In the genomic region with DNA sequence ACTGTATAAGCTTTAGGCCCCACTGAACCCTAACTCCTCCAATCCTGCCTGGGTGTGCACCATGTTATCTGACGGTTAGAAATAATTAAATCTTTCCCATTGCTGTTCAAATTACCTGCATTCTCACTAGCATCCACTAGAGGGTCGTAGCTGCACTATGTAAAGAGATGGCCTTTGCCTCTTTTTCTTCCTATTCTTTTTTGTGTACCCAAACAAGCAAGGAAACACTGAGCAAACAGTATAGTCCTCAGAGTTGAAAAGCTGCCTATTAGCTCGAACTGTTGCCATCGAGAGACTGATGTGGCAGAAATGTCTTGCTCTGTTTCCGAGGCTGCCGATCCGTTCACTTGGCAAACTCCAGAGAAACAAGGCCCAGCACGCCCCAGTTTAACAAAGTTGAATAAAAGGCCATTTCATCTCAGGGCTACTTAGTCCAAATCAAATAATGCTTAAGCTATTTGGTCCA, we compare ENCODE assay signal across 8 cellular contexts.
A peak's percentile ranks its signal among the peaks of the same experiment; 100 is the strongest.
DNase-seq lines count a peak whose midpoint lies in the region; ATAC-seq, FAIRE-seq and TF ChIP-seq lines count a peak whose summit lies in the region.

No MANE protein-coding gene starts in this region.

- POLR2A ChIA-PET in HepG2 (lab: Yijun Ruan, JAX), result no interaction called here

- 17% methylated on average over 8 of the region's 8 CpGs for WGBS in HepG2 (ENCODE audit: low lambda C conversion rate)

- TF ChIP-seq EP300 in HepG2 (IDR thresholded peaks at IDR 0.05; ENCODE audit: low read depth in 2 of 2, low read length in 2 of 2), result no peak
- no peak for TF ChIP-seq EP300 in HepG2 (CRISPR knock-in tag; IDR thresholded peaks at IDR 0.05; ENCODE audit: borderline replicate concordance)

- in situ Hi-C loops in HepG2 (cut with HindIII; ENCODE audit: extremely low pct_ligation_motif_present, low pct_unique_long_range_greater_than_20kb), result loop anchor here (25.0 kb wide), 1 partner anchor 527 kb away; no protein-coding TSS in a partner anchor

- FAIRE-seq in HepG2 (lab: Jason Lieb, UNC), result peak; percentile 50

- H3K27ac ChIP-seq in SU-DHL-6 (ENCODE audit: low read depth, low read length), result no peak overlapping the region
- H3K27ac ChIP-seq in HepG2 (ENCODE audit: extremely low read length, insufficient read depth, low read length), result no peak overlapping the region

- no peaks in the 10 kb centered on the region for H3F3A ChIP-seq in SU-DHL-6 (ENCODE audit: insufficient read depth)

- 0 out of 2 replicates have a peak, but pooled peaks have one; percentile 36 for TF ChIP-seq RAD21 in HepG2 (CRISPR knock-in tag; IDR thresholded peaks at IDR 0.05)

- no peak overlapping the region for H3K9ac ChIP-seq in SU-DHL-6 (ENCODE audit: low read length)
- no peak overlapping the region for H3K9ac ChIP-seq in HepG2 (ENCODE audit: insufficient read depth, low read depth, low read length)

- H3K27me3 ChIP-seq in SU-DHL-6 (ENCODE audit: low read length), result no peaks in the 10 kb centered on the region
- H3K27me3 ChIP-seq in HepG2 (ENCODE audit: control insufficient read depth in 1 of 2, insufficient read depth in 2 of 2, low read length in 2 of 2), result no peaks in the 10 kb centered on the region

- H3K4me3 ChIP-seq in NB4 (ENCODE audit: low read depth, low read length), result no peak overlapping the region
- H3K4me3 ChIP-seq in SU-DHL-6 (ENCODE audit: insufficient read depth, low read length, poor library complexity, severe bottlenecking), result no peak overlapping the region
- H3K4me3 ChIP-seq in HepG2 (replicated peaks in 1 of 3; ENCODE audit: insufficient read depth in 1 of 3, low read depth in 2 of 3, low read length in 3 of 3), result no peak overlapping the region

- H2AFZ ChIP-seq in SU-DHL-6 (ENCODE audit: low read depth, low read length, severe bottlenecking) (no peak overlapping the region), HepG2 (ENCODE audit: low read length) (no peak overlapping the region)

- H3K4me2 ChIP-seq in SU-DHL-6 (ENCODE audit: low read depth, low read length, poor library complexity, severe bottlenecking) (no peak overlapping the region), HepG2 (ENCODE audit: low read depth, low read length) (peak overlapping the region; percentile 55)

- ATAC-seq in HG02678 (IDR thresholded peaks at IDR 0.05; ENCODE audit: unreplicated experiment) (peak; percentile 86), HepG2 (peak; percentile 91)
- peak; percentile 71 for ATAC-seq in stimulated activated naive CD8-positive, alpha-beta T cell treated with anti-CD3 and anti-CD28 coated beads, Interleukin-15, Interleukin-2, amounts not matched to agents 100 U/mL and 50 U/mL, for 24 hours

- CTCF ChIA-PET in HepG2 (lab: Yijun Ruan, JAX; ENCODE audit: low intra/inter-chr PET ratio, low total read pairs), result interaction anchor here (0.7 to 1.0 kb wide), 2 partner anchors 534 kb away, joined by 3 read pairs; no protein-coding TSS in a partner anchor

- TF ChIP-seq POLR2A in NB4 (IDR thresholded peaks at IDR 0.05; ENCODE audit: extremely low read depth, insufficient read length) (no peak), HepG2 (IDR thresholded peaks at IDR 0.05; ENCODE audit: insufficient read depth in 1 of 2, low read depth in 2 of 2, low read length in 2 of 2) (no peak)

- H3K36me3 ChIP-seq in SU-DHL-6 (ENCODE audit: low read length) (no peaks in the 10 kb centered on the region), HepG2 (replicated peaks in 1 of 2; ENCODE audit: control insufficient read depth in 1 of 2, insufficient read depth in 2 of 2, low read length in 2 of 2) (no peaks in the 10 kb centered on the region)

- intact Hi-C loops in HepG2 (cut with micrococcal nuclease; ENCODE audit: unreplicated experiment), result loop anchor here (2.0 to 5.0 kb wide), 3 partner anchors 484 to 737 kb away; a partner anchor contains a TSS

- H4K20me1 ChIP-seq in SU-DHL-6 (ENCODE audit: low read depth, low read length), result no peaks in the 10 kb centered on the region
- H4K20me1 ChIP-seq in HepG2 (ENCODE audit: insufficient read depth, low read length), result no peaks in the 10 kb centered on the region

- BruUV-seq in HepG2 (replicated peaks; lab: Mats Ljungman, UMichigan), result no TSS peak

- peak; percentile 48 for DNase-seq in AG08395 (ENCODE audit: low spot score)
- DNase-seq in NB4 (ENCODE audit: low read depth), result peak; percentile 42
- DNase-seq in dedifferentiated amniotic fluid mesenchymal stem cell (ENCODE audit: extremely low spot score), result peak; percentile 85
- DNase-seq in HepG2 (ENCODE audit: low spot score), result peak; percentile 62
- DNase-seq in stimulated activated naive CD8-positive, alpha-beta T cell treated with anti-CD3 and anti-CD28 coated beads, Interleukin-15, Interleukin-2, amounts not matched to agents 100 U/mL and 50 U/mL, for 24 hours, result peak; percentile 17

- peak; percentile 84 for TF ChIP-seq CTCF in GM12873 (IDR thresholded peaks at IDR 0.05; ENCODE audit: insufficient read depth, low read depth, low read length, missing control alignments)
- peak; percentile 57 for TF ChIP-seq CTCF in NB4 (IDR thresholded peaks at IDR 0.05; ENCODE audit: low read depth, low read length)
- peak; percentile 72 for TF ChIP-seq CTCF in SU-DHL-6 (IDR thresholded peaks at IDR 0.05; ENCODE audit: insufficient read depth, low read length, poor library complexity, severe bottlenecking)
- peak; percentile 87 for TF ChIP-seq CTCF in HepG2 (CRISPR knock-in tag; IDR thresholded peaks at IDR 0.05)

- H3K9me2 ChIP-seq in SU-DHL-6 (replicated peaks; ENCODE audit: insufficient read depth, low read length), result no peaks in the 10 kb centered on the region

- H3K9me3 ChIP-seq in SU-DHL-6 (ENCODE audit: insufficient read depth, low read length) (no peaks in the 10 kb centered on the region), HepG2 (ENCODE audit: low read length) (no peaks in the 10 kb centered on the region)

- no peaks in the 10 kb centered on the region for H3K79me2 ChIP-seq in SU-DHL-6 (ENCODE audit: insufficient read depth, low read length)
- no peaks in the 10 kb centered on the region for H3K79me2 ChIP-seq in HepG2 (ENCODE audit: insufficient read depth, low read length)

- peaks cover 17% of the 10 kb centered on the region for H3K4me1 ChIP-seq in HepG2 (ENCODE audit: insufficient read depth, low read length)

TF ChIP-seq in HepG2, 621 proteins besides CTCF, POLR2A, EP300 and RAD21 (continues in another document):
- no peak for TF ChIP-seq SMAD3 (CRISPR knock-in tag; IDR thresholded peaks at IDR 0.05)
- TF ChIP-seq ZNF768 (CRISPR knock-in tag; IDR thresholded peaks at IDR 0.05), result no peak
- TF ChIP-seq, protein P1, sequence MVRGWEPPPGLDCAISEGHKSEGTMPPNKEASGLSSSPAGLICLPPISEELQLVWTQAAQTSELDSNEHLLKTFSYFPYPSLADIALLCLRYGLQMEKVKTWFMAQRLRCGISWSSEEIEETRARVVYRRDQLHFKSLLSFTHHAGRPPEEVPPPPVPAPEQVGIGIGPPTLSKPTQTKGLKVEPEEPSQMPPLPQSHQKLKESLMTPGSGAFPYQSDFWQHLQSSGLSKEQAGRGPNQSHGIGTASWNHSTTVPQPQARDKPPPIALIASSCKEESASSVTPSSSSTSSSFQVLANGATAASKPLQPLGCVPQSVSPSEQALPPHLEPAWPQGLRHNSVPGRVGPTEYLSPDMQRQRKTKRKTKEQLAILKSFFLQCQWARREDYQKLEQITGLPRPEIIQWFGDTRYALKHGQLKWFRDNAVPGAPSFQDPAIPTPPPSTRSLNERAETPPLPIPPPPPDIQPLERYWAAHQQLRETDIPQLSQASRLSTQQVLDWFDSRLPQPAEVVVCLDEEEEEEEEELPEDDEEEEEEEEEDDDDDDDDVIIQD (CRISPR knock-in tag; IDR thresholded peaks at IDR 0.05; ENCODE audit: low read depth), result no peak
- TF ChIP-seq, protein P2, sequence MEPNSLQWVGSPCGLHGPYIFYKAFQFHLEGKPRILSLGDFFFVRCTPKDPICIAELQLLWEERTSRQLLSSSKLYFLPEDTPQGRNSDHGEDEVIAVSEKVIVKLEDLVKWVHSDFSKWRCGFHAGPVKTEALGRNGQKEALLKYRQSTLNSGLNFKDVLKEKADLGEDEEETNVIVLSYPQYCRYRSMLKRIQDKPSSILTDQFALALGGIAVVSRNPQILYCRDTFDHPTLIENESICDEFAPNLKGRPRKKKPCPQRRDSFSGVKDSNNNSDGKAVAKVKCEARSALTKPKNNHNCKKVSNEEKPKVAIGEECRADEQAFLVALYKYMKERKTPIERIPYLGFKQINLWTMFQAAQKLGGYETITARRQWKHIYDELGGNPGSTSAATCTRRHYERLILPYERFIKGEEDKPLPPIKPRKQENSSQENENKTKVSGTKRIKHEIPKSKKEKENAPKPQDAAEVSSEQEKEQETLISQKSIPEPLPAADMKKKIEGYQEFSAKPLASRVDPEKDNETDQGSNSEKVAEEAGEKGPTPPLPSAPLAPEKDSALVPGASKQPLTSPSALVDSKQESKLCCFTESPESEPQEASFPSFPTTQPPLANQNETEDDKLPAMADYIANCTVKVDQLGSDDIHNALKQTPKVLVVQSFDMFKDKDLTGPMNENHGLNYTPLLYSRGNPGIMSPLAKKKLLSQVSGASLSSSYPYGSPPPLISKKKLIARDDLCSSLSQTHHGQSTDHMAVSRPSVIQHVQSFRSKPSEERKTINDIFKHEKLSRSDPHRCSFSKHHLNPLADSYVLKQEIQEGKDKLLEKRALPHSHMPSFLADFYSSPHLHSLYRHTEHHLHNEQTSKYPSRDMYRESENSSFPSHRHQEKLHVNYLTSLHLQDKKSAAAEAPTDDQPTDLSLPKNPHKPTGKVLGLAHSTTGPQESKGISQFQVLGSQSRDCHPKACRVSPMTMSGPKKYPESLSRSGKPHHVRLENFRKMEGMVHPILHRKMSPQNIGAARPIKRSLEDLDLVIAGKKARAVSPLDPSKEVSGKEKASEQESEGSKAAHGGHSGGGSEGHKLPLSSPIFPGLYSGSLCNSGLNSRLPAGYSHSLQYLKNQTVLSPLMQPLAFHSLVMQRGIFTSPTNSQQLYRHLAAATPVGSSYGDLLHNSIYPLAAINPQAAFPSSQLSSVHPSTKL (CRISPR knock-in tag; IDR thresholded peaks at IDR 0.05), result 0 out of 2 replicates have a peak, but pooled peaks have one; percentile 18
- TF ChIP-seq, protein P3, sequence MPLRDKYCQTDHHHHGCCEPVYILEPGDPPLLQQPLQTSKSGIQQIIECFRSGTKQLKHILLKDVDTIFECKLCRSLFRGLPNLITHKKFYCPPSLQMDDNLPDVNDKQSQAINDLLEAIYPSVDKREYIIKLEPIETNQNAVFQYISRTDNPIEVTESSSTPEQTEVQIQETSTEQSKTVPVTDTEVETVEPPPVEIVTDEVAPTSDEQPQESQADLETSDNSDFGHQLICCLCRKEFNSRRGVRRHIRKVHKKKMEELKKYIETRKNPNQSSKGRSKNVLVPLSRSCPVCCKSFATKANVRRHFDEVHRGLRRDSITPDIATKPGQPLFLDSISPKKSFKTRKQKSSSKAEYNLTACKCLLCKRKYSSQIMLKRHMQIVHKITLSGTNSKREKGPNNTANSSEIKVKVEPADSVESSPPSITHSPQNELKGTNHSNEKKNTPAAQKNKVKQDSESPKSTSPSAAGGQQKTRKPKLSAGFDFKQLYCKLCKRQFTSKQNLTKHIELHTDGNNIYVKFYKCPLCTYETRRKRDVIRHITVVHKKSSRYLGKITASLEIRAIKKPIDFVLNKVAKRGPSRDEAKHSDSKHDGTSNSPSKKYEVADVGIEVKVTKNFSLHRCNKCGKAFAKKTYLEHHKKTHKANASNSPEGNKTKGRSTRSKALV (CRISPR knock-in tag; IDR thresholded peaks at IDR 0.05), result no peak

Comparison
In these comparisons a context has a peak if more than half of its experiments do, and no peak if none do; other contexts are left out.
1. DNase-seq: peak in every context shown above with its lines; median percentile 85 in dedifferentiated amniotic fluid mesenchymal stem cell; 62 in HepG2; 48 in AG08395; 42 in NB4; 17 in stimulated activated naive CD8-positive, alpha-beta T cell treated with anti-CD3 and anti-CD28 coated beads, Interleukin-15, Interleukin-2, amounts not matched to agents 100 U/mL and 50 U/mL, for 24 hours.